ENCODE assay signal across 17 cellular contexts in genomic region chr2:160469164-160469563, GRCh38. TPM values are rescaled to one million over a fixed set of nuclear protein-coding genes. Genes with fewer than 3 reads are reported as not detected.
DNase-seq lines count a peak whose midpoint lies in the region; ATAC-seq, FAIRE-seq and TF ChIP-seq lines count a peak whose summit lies in the region.
"Had no signal": no experiment of that assay in that cellular context is flagged by ENCODE, and none has a peak within 500 bp of the region (broad histone marks: within the 10 kb centered on the region; RNA-seq: fewer than 3 reads in every experiment).

No MANE protein-coding gene starts in this region.

- ATAC-seq in stimulated activated effector memory CD8-positive, alpha-beta T cell treated with anti-CD3 and anti-CD28 coated beads, Interleukin-12 subunit alpha, Interleukin-12 subunit beta, amount 100 ng/mL, for 72 hours = no peak
- no peak for ATAC-seq in lower lobe of right lung

- H3K4me3 ChIP-seq in adipocyte (ENCODE audit: low read length) (peak overlapping the region; percentile 56), lower lobe of right lung (no peak overlapping the region)

- intact Hi-C loops in lower lobe of right lung (cut with DNase I) = no loop called here

- no peak overlapping the region for H3K4me3 Mint-ChIP-seq in activated T-cell treated with anti-CD3 and anti-CD28 coated beads, Interleukin-2, amount 50 U/mL, for 24 hours
- no peak overlapping the region for H3K4me3 Mint-ChIP-seq in mesothelial cell of epicardium
- H3K4me3 Mint-ChIP-seq in stimulated activated effector memory CD8-positive, alpha-beta T cell treated with anti-CD3 and anti-CD28 coated beads, Interleukin-12 subunit alpha, Interleukin-12 subunit beta, amount 100 ng/mL, for 72 hours = peak overlapping the region; percentile 24

- H3K36me3 Mint-ChIP-seq in activated T-cell treated with anti-CD3 and anti-CD28 coated beads, Interleukin-2, amount 50 U/mL, for 24 hours (ENCODE audit: low read depth) = no peaks in the 10 kb centered on the region
- H3K36me3 Mint-ChIP-seq in mesothelial cell of epicardium = no peaks in the 10 kb centered on the region
- peaks cover 12% of the 10 kb centered on the region for H3K36me3 Mint-ChIP-seq in stimulated activated effector memory CD8-positive, alpha-beta T cell treated with anti-CD3 and anti-CD28 coated beads, Interleukin-12 subunit alpha, Interleukin-12 subunit beta, amount 100 ng/mL, for 72 hours

- FAIRE-seq in RCC 7860 (lab: Jason Lieb, UNC) = no peak
- FAIRE-seq: D721Med had no signal

- DNase-seq in activated T-cell treated with anti-CD3 and anti-CD28 coated beads, Interleukin-2, amount 50 U/mL, for 24 hours = no peak
- no peak for DNase-seq in activated T-cell treated with anti-CD3 and anti-CD28 coated beads, Interleukin-2, amount 50 U/mL, for 48 hours
- DNase-seq in adipocyte (ENCODE audit: low read depth) (no peak), mesothelial cell of epicardium (ENCODE audit: low spot score in 2 of 2, unreplicated experiment in 2 of 2) (no peak), NCI-H2081 (lab: John Stamatoyannopoulos, UW) (no peak), RCC 7860 (ENCODE audit: low spot score) (no peak), lower lobe of right lung (no peak)
- DNase-seq in stimulated activated effector memory CD8-positive, alpha-beta T cell treated with anti-CD3 and anti-CD28 coated beads, Interleukin-12 subunit alpha, Interleukin-12 subunit beta, amount 100 ng/mL, for 72 hours (ENCODE audit: low spot score in 2 of 2) = no peak
- DNase-seq: activated effector memory CD4-positive, alpha-beta T cell treated with Interleukin-2 at 50 U/mL for 16 hours; anterior cingulate cortex; KG1; left cardiac atrium; NCI-H2081 treated with DMSO at 0.1 percent for 48 hours; NCI-H510A; posterior cingulate gyrus; stimulated activated CD8-positive, alpha-beta memory T cell treated with anti-CD3 and anti-CD28 coated beads, Interleukin-4, amount 100 ng/mL, for 48 hours had no signal

- no peaks in the 10 kb centered on the region for H3K27me3 Mint-ChIP-seq in activated T-cell treated with anti-CD3 and anti-CD28 coated beads, Interleukin-2, amount 50 U/mL, for 24 hours
- H3K27me3 Mint-ChIP-seq in mesothelial cell of epicardium (ENCODE audit: low read depth) = no peaks in the 10 kb centered on the region

- peak overlapping the region; percentile 44 for H3K27ac Mint-ChIP-seq in activated T-cell treated with anti-CD3 and anti-CD28 coated beads, Interleukin-2, amount 50 U/mL, for 24 hours
- peak overlapping the region; percentile 85 for H3K27ac Mint-ChIP-seq in mesothelial cell of epicardium
- peak overlapping the region; percentile 63 for H3K27ac Mint-ChIP-seq in stimulated activated effector memory CD8-positive, alpha-beta T cell treated with anti-CD3 and anti-CD28 coated beads, Interleukin-12 subunit alpha, Interleukin-12 subunit beta, amount 100 ng/mL, for 72 hours

- H3K27me3 ChIP-seq in adipocyte (replicated peaks; ENCODE audit: control insufficient read depth, insufficient read depth, low read length) (no peaks in the 10 kb centered on the region), lower lobe of right lung (ENCODE audit: low read depth) (no peaks in the 10 kb centered on the region)

- H3K36me3 ChIP-seq in adipocyte (ENCODE audit: control insufficient read depth, insufficient read depth, low read length, severe bottlenecking) (no peaks in the 10 kb centered on the region), lower lobe of right lung (no peaks in the 10 kb centered on the region)

- no peak overlapping the region for H3K27ac ChIP-seq in lower lobe of right lung

- no peaks in the 10 kb centered on the region for H3K9me3 Mint-ChIP-seq in activated T-cell treated with anti-CD3 and anti-CD28 coated beads, Interleukin-2, amount 50 U/mL, for 24 hours
- no peaks in the 10 kb centered on the region for H3K9me3 Mint-ChIP-seq in mesothelial cell of epicardium
- H3K9me3 Mint-ChIP-seq in stimulated activated effector memory CD8-positive, alpha-beta T cell treated with anti-CD3 and anti-CD28 coated beads, Interleukin-12 subunit alpha, Interleukin-12 subunit beta, amount 100 ng/mL, for 72 hours = no peaks in the 10 kb centered on the region

- H3K9me3 ChIP-seq in adipocyte (ENCODE audit: control insufficient read depth, low read length) = no peaks in the 10 kb centered on the region
- no peaks in the 10 kb centered on the region for H3K9me3 ChIP-seq in lower lobe of right lung

- H3K4me1 ChIP-seq in adipocyte (ENCODE audit: control insufficient read depth, insufficient read depth, low read length) = peaks cover 66% of the 10 kb centered on the region
- H3K4me1 ChIP-seq in lower lobe of right lung = peaks cover 38% of the 10 kb centered on the region

- H3K4me1 Mint-ChIP-seq in activated T-cell treated with anti-CD3 and anti-CD28 coated beads, Interleukin-2, amount 50 U/mL, for 24 hours (ENCODE audit: low read depth) = peaks cover 84% of the 10 kb centered on the region
- H3K4me1 Mint-ChIP-seq in mesothelial cell of epicardium = peaks cover 44% of the 10 kb centered on the region
- peaks cover 55% of the 10 kb centered on the region for H3K4me1 Mint-ChIP-seq in stimulated activated effector memory CD8-positive, alpha-beta T cell treated with anti-CD3 and anti-CD28 coated beads, Interleukin-12 subunit alpha, Interleukin-12 subunit beta, amount 100 ng/mL, for 72 hours

- TF ChIP-seq CTCF in mesothelial cell of epicardium (IDR thresholded peaks at IDR 0.05; ENCODE audit: unreplicated experiment) = no peak
- no peak for TF ChIP-seq CTCF in lower lobe of right lung (IDR thresholded peaks at IDR 0.05)

- H3K9ac ChIP-seq in adipocyte (ENCODE audit: low read length) = peak overlapping the region; percentile 32

RNA-seq across cellular contexts. Expression of gene RBMS1, which starts 24.4 kb away (rescaled TPM):
- 124 to 128 TPM (median 125 TPM) in 3 replicates for total RNA-seq in mesothelial cell of epicardium
- 95.3 TPM for total RNA-seq in lower lobe of right lung
